Comparison of ENCODE assay signal across 24 cellular contexts in the genomic region with DNA sequence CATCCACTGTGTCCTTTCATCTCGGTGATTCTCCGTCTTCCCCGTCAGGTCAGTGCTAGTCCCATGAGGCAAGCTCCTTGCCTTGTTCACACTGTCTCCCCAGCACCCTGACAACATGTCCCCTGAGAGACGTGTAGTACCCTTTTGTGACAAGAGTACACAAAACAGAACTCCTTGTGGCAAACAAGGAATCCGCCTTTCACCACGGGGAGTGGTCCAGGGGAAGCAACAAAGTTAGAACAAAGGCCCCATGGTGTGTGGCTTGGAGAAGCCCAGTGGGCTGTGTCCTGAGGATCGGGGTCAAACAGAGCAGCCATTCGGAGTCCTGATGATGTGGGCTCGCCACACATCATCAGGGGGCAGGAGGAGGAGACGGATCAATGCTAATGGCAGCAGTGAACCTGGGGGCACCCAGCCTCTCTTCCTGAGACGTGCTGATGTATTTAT.
DNase-seq lines count a peak whose midpoint lies in the region; ATAC-seq and TF ChIP-seq lines count a peak whose summit lies in the region.
"Had no signal": no experiment of that assay in that cellular context is flagged by ENCODE, and none has a peak within 500 bp of the region (broad histone marks: within the 10 kb centered on the region; RNA-seq: fewer than 3 reads in every experiment).

No MANE protein-coding gene starts in this region.

- no peaks in the 10 kb centered on the region for H3K4me1 ChIP-seq in right atrium auricular region
- peaks cover 5% of the 10 kb centered on the region for H3K4me1 ChIP-seq in endodermal cell (ENCODE audit: control insufficient read depth, insufficient read depth, low read length)
- H3K4me1 ChIP-seq: BE2C, heart left ventricle had no signal

- peaks cover 34% of the 10 kb centered on the region for H3K27me3 Mint-ChIP-seq in endodermal cell (ENCODE audit: insufficient read depth)

- no peaks in the 10 kb centered on the region for H3K36me3 Mint-ChIP-seq in endodermal cell (ENCODE audit: low read depth)
- H3K36me3 Mint-ChIP-seq: naive B cell had no signal

- WGBS in endodermal cell (ENCODE audit: insufficient coverage in 1 of 2, insufficient read length in 1 of 2), 2 experiments = 62 to 77% methylated on average over 10 to 11 of the region's 11 CpGs

- H3K9me3 ChIP-seq in right atrium auricular region = no peaks in the 10 kb centered on the region
- no peaks in the 10 kb centered on the region for H3K9me3 ChIP-seq in endodermal cell (ENCODE audit: control insufficient read depth, low read length)
- H3K9me3 ChIP-seq: BE2C, heart left ventricle, ovary, thyroid gland had no signal

- no peak overlapping the region for H3K27ac ChIP-seq in right atrium auricular region
- no peak overlapping the region for H3K27ac ChIP-seq in endodermal cell (ENCODE audit: low read depth, low read length)
- H3K27ac ChIP-seq: ovary, thyroid gland had no signal

- intact Hi-C loops in Right ventricle myocardium inferior (cut with DNase I) = no loop called here

- H3K4me3 ChIP-seq in right atrium auricular region (no peak overlapping the region), endodermal cell (ENCODE audit: low read length) (no peak overlapping the region)
- H3K4me3 ChIP-seq: GM12878, heart left ventricle, ovary, thyroid gland had no signal

- H3K9ac ChIP-seq in endodermal cell (ENCODE audit: extremely low read depth, low read length, poor library complexity, severe bottlenecking) = no peak overlapping the region

- H3K27me3 ChIP-seq in right atrium auricular region = no peaks in the 10 kb centered on the region
- no peaks in the 10 kb centered on the region for H3K27me3 ChIP-seq in endodermal cell (ENCODE audit: control insufficient read depth, insufficient read depth, low read length, poor library complexity, severe bottlenecking)
- H3K27me3 ChIP-seq: BE2C, ovary, thyroid gland had no signal

- peak; percentile 42 for DNase-seq in right atrium auricular region (ENCODE audit: low spot score)
- DNase-seq in Right ventricle myocardium inferior (ENCODE audit: missing footprints) = no peak
- DNase-seq in endodermal cell = peak; percentile 51
- peak; percentile 7 for DNase-seq in omental fat pad (ENCODE audit: low spot score)
- no peak for DNase-seq in SHP77 treated with DMSO at 0.1 percent for 48 hours (lab: John Stamatoyannopoulos, UW)
- DNase-seq: activated CD4-positive, alpha-beta memory T cell treated with anti-CD3 and anti-CD28 coated beads, Interleukin-2, amount 10 ng/mL, durations not matched to agents 7 days and 5 days; activated gamma-delta T cell treated with Interleukin-2 at 50 U/mL for 16 hours; BE2C; central memory CD4-positive, alpha-beta T cell; DMS153; heart left ventricle; naive B cell; NCI-H2029 treated with DMSO at 0.1 percent for 48 hours; NCI-H526 treated with DMSO at 0.1 percent for 48 hours; small intestine; stimulated activated CD4-positive, alpha-beta T cell treated with anti-CD3 and anti-CD28 coated beads, Interleukin-1b, Interleukin-23, amount 100 ng/mL, for 48 hours; SW 1271; thyroid gland had no signal

- ATAC-seq in Right ventricle myocardium inferior (no peak), omental fat pad (ENCODE audit: low FRiP score) (no peak), GM21737 (IDR thresholded peaks at IDR 0.05; ENCODE audit: unreplicated experiment) (no peak), GM21390 (IDR thresholded peaks at IDR 0.05; ENCODE audit: unreplicated experiment) (no peak)
- ATAC-seq: esophagus mucosa, GM12878, heart left ventricle had no signal

- no peaks in the 10 kb centered on the region for H3K36me3 ChIP-seq in right atrium auricular region
- no peaks in the 10 kb centered on the region for H3K36me3 ChIP-seq in endodermal cell (ENCODE audit: control insufficient read depth, insufficient read depth, low read length)
- H3K36me3 ChIP-seq: BE2C, heart left ventricle, ovary, thyroid gland had no signal

- no peak overlapping the region for H3K4me3 Mint-ChIP-seq in endodermal cell
- H3K4me3 Mint-ChIP-seq: activated CD4-positive, alpha-beta memory T cell treated with anti-CD3 and anti-CD28 coated beads, Interleukin-2, amount 10 ng/mL, durations not matched to agents 7 days and 5 days; stimulated activated naive CD8-positive, alpha-beta T cell treated with anti-CD3 and anti-CD28 coated beads, Interleukin-15, Interleukin-2, amounts not matched to agents 100 ng/mL and 50 ng/mL, for 24 hours had no signal

- H3K4me1 Mint-ChIP-seq in endodermal cell = peaks cover 7% of the 10 kb centered on the region
- H3K4me1 Mint-ChIP-seq: activated CD4-positive, alpha-beta memory T cell treated with anti-CD3 and anti-CD28 coated beads, Interleukin-2, amount 10 ng/mL, durations not matched to agents 7 days and 5 days; naive B cell had no signal

- H3K27ac Mint-ChIP-seq in endodermal cell = no peak overlapping the region
- H3K27ac Mint-ChIP-seq: activated CD4-positive, alpha-beta memory T cell treated with anti-CD3 and anti-CD28 coated beads, Interleukin-2, amount 10 ng/mL, durations not matched to agents 7 days and 5 days; stimulated activated naive CD8-positive, alpha-beta T cell treated with anti-CD3 and anti-CD28 coated beads, Interleukin-15, Interleukin-2, amounts not matched to agents 100 ng/mL and 50 ng/mL, for 24 hours had no signal

- no peaks in the 10 kb centered on the region for H3K9me3 Mint-ChIP-seq in endodermal cell
- H3K9me3 Mint-ChIP-seq: activated CD4-positive, alpha-beta memory T cell treated with anti-CD3 and anti-CD28 coated beads, Interleukin-2, amount 10 ng/mL, durations not matched to agents 7 days and 5 days; stimulated activated naive CD8-positive, alpha-beta T cell treated with anti-CD3 and anti-CD28 coated beads, Interleukin-15, Interleukin-2, amounts not matched to agents 100 ng/mL and 50 ng/mL, for 24 hours had no signal

- TF ChIP-seq CTCF in right atrium auricular region (IDR thresholded peaks at IDR 0.05) (no peak), endodermal cell (conservative IDR thresholded peaks at IDR 0.05) (no peak), omental fat pad (IDR thresholded peaks at IDR 0.05) (no peak)

Comparison
In these comparisons a context has a peak if more than half of its experiments do, and no peak if none do; other contexts are left out.
1. DNase-seq: peak in right atrium auricular region (single experiment), endodermal cell (single experiment) and omental fat pad (single experiment); none in Right ventricle myocardium inferior (single experiment) and SHP77 treated with DMSO at 0.1 percent for 48 hours (single experiment).